11 cellular contexts compared by ENCODE assay signal in genomic region chr2:8310557-8311455, GRCh38.
A peak's percentile ranks its signal among the peaks of the same experiment; 100 is the strongest.
DNase-seq lines count a peak whose midpoint lies in the region; ATAC-seq, FAIRE-seq and TF ChIP-seq lines count a peak whose summit lies in the region.
"Had no signal": no experiment of that assay in that cellular context is flagged by ENCODE, and none has a peak within 500 bp of the region (broad histone marks: within the 10 kb centered on the region; RNA-seq: fewer than 3 reads in every experiment).

No MANE protein-coding gene starts in this region.

- peaks cover 53 to 84% (median 70%) of the 10 kb centered on the region in 4 donors for H3K4me1 Mint-ChIP-seq in CD4-positive, alpha-beta memory T cell
- peaks cover 74% of the 10 kb centered on the region for H3K4me1 Mint-ChIP-seq in activated T-helper 2 cell treated with anti-CD3 and anti-CD28 coated beads, Interferon-gamma antibody, Interleukin-2, Interleukin-4, amounts not matched to agents 10 μg/mL and 5 μg/mL and 100 μg/mL, durations not matched to agents 14 hours and 24 hours and 36 hours (ENCODE audit: low read depth)
- peaks cover 9% of the 10 kb centered on the region for H3K4me1 Mint-ChIP-seq in osteocyte (ENCODE audit: unreplicated experiment)

- H3K27me3 ChIP-seq in CD4-positive, alpha-beta memory T cell (ENCODE audit: insufficient read depth, low read length) = no peaks in the 10 kb centered on the region

- TF ChIP-seq CTCF in osteocyte (IDR thresholded peaks at IDR 0.05) = no peak

- H3K27ac Mint-ChIP-seq in CD4-positive, alpha-beta memory T cell = peak overlapping the region; percentile 73 to 90 (median 84)
- peak overlapping the region; percentile 61 for H3K27ac Mint-ChIP-seq in activated T-helper 2 cell treated with anti-CD3 and anti-CD28 coated beads, Interferon-gamma antibody, Interleukin-2, Interleukin-4, amounts not matched to agents 10 μg/mL and 5 μg/mL and 100 μg/mL, durations not matched to agents 14 hours and 24 hours and 36 hours
- H3K27ac Mint-ChIP-seq in osteocyte (ENCODE audit: unreplicated experiment) = no peak overlapping the region

- no peaks in the 10 kb centered on the region for H3K36me3 Mint-ChIP-seq in CD4-positive, alpha-beta memory T cell
- H3K36me3 Mint-ChIP-seq in activated T-helper 2 cell treated with anti-CD3 and anti-CD28 coated beads, Interferon-gamma antibody, Interleukin-2, Interleukin-4, amounts not matched to agents 10 μg/mL and 5 μg/mL and 100 μg/mL, durations not matched to agents 14 hours and 24 hours and 36 hours (ENCODE audit: low read depth) = peaks cover 7% of the 10 kb centered on the region
- H3K36me3 Mint-ChIP-seq in osteocyte (ENCODE audit: unreplicated experiment) = no peaks in the 10 kb centered on the region

- H3K4me3 Mint-ChIP-seq in CD4-positive, alpha-beta memory T cell = peak overlapping the region; percentile 8 to 84 (median 66)
- no peak overlapping the region for H3K4me3 Mint-ChIP-seq in activated T-helper 2 cell treated with anti-CD3 and anti-CD28 coated beads, Interferon-gamma antibody, Interleukin-2, Interleukin-4, amounts not matched to agents 10 μg/mL and 5 μg/mL and 100 μg/mL, durations not matched to agents 14 hours and 24 hours and 36 hours (ENCODE audit: low read depth)
- no peak overlapping the region for H3K4me3 Mint-ChIP-seq in osteocyte (ENCODE audit: unreplicated experiment)

- peaks cover 75% of the 10 kb centered on the region for H3K4me1 ChIP-seq in CD4-positive, alpha-beta memory T cell (ENCODE audit: insufficient read depth, low read length)

- POLR2A ChIA-PET in CD4-positive, alpha-beta memory T cell (lab: Charles Lee; ENCODE audit: partially characterized antibody) = interaction anchor here (0.7 to 2.7 kb wide), 8 partner anchors 9 to 374 kb away, joined by 3 to 11 read pairs (median 4); partner anchors contain the start of gene ID2

- no peaks in the 10 kb centered on the region for H3K36me3 ChIP-seq in CD4-positive, alpha-beta memory T cell (ENCODE audit: insufficient read depth, low read length)

- no peaks in the 10 kb centered on the region for H3K27me3 Mint-ChIP-seq in CD4-positive, alpha-beta memory T cell
- H3K27me3 Mint-ChIP-seq in activated T-helper 2 cell treated with anti-CD3 and anti-CD28 coated beads, Interferon-gamma antibody, Interleukin-2, Interleukin-4, amounts not matched to agents 10 μg/mL and 5 μg/mL and 100 μg/mL, durations not matched to agents 14 hours and 24 hours and 36 hours (ENCODE audit: low read depth) = peaks cover 8% of the 10 kb centered on the region
- peaks cover 2% of the 10 kb centered on the region for H3K27me3 Mint-ChIP-seq in osteocyte (ENCODE audit: unreplicated experiment)

- no peak for ATAC-seq in GM21381 (IDR thresholded peaks at IDR 0.05; ENCODE audit: unreplicated experiment)
- no peak for ATAC-seq in GM21717 (IDR thresholded peaks at IDR 0.05; ENCODE audit: unreplicated experiment)

- peak overlapping the region; percentile 3 for H3K27ac ChIP-seq in CD4-positive, alpha-beta memory T cell (ENCODE audit: low read depth, low read length)

- FAIRE-seq in HTR-8/SVneo (lab: Jason Lieb, UNC) = no peak
- FAIRE-seq: colon, H54 had no signal

- no peaks in the 10 kb centered on the region for H3K9me3 ChIP-seq in CD4-positive, alpha-beta memory T cell (ENCODE audit: control insufficient read depth in 1 of 2, low read length in 2 of 2)

- DNase-seq in CD4-positive, alpha-beta memory T cell = peak; percentile 46 to 69 (median 54)
- peak; percentile 20 for DNase-seq in OCI-M1 (lab: John Stamatoyannopoulos, UW)
- peak; percentile 60 for DNase-seq in activated T-helper 2 cell treated with anti-CD3 and anti-CD28 coated beads, Interferon-gamma antibody, Interleukin-2, Interleukin-4, amounts not matched to agents 10 μg/mL and 5 μg/mL and 100 μg/mL, durations not matched to agents 14 hours and 24 hours and 36 hours (ENCODE audit: low spot score)
- peak; percentile 38 for DNase-seq in osteocyte (ENCODE audit: extremely low spot score, unreplicated experiment)
- no peak for DNase-seq in HTR-8/SVneo (ENCODE audit: insufficient read length, low spot score)
- DNase-seq in HCEC 1CT = no peak
- DNase-seq: NCI-H2227 treated with DMSO at 0.1 percent for 48 hours had no signal

- no peak overlapping the region for H3K4me3 ChIP-seq in CD4-positive, alpha-beta memory T cell (ENCODE audit: low read length in 2 of 2)

- CTCF ChIA-PET in CD4-positive, alpha-beta memory T cell (lab: Charles Lee; ENCODE audit: partially characterized antibody) = no interaction called here

- no peaks in the 10 kb centered on the region for H3K9me3 Mint-ChIP-seq in CD4-positive, alpha-beta memory T cell
- H3K9me3 Mint-ChIP-seq in activated T-helper 2 cell treated with anti-CD3 and anti-CD28 coated beads, Interferon-gamma antibody, Interleukin-2, Interleukin-4, amounts not matched to agents 10 μg/mL and 5 μg/mL and 100 μg/mL, durations not matched to agents 14 hours and 24 hours and 36 hours = no peaks in the 10 kb centered on the region
- H3K9me3 Mint-ChIP-seq in osteocyte (ENCODE audit: unreplicated experiment) = no peaks in the 10 kb centered on the region

- intact Hi-C loops in CD4-positive, alpha-beta memory T cell (cut with micrococcal nuclease) = loop anchor here (10.0 kb wide), 1 partner anchor 86 kb away; no protein-coding TSS in a partner anchor
- intact Hi-C loops in activated T-helper 2 cell treated with anti-CD3 and anti-CD28 coated beads, Interferon-gamma antibody, Interleukin-2, Interleukin-4, amounts not matched to agents 10 μg/mL and 5 μg/mL and 100 μg/mL, durations not matched to agents 14 hours and 24 hours and 36 hours (cut with micrococcal nuclease) = loop anchor here (1.0 to 5.0 kb wide), 5 partner anchors 9 to 276 kb away; no protein-coding TSS in a partner anchor

Comparison
In these comparisons a context has a peak if more than half of its experiments do, and no peak if none do; other contexts are left out.
1. DNase-seq: peak in CD4-positive, alpha-beta memory T cell (5 of 5), OCI-M1 (single experiment), activated T-helper 2 cell treated with anti-CD3 and anti-CD28 coated beads, Interferon-gamma antibody, Interleukin-2, Interleukin-4, amounts not matched to agents 10 μg/mL and 5 μg/mL and 100 μg/mL, durations not matched to agents 14 hours and 24 hours and 36 hours (single experiment) and osteocyte (single experiment); none in HTR-8/SVneo (single experiment) and HCEC 1CT (single experiment).
2. H3K4me3 Mint-ChIP-seq: peak in CD4-positive, alpha-beta memory T cell (8 of 8); none in activated T-helper 2 cell treated with anti-CD3 and anti-CD28 coated beads, Interferon-gamma antibody, Interleukin-2, Interleukin-4, amounts not matched to agents 10 μg/mL and 5 μg/mL and 100 μg/mL, durations not matched to agents 14 hours and 24 hours and 36 hours (single experiment) and osteocyte (single experiment).